In genomic region chr6:107957165-107957908, GRCh38 we compare ENCODE assay signal across 8 cellular contexts. TPM values are rescaled to one million over a fixed set of nuclear protein-coding genes. Genes with fewer than 3 reads are reported as not detected.
DNase-seq lines count a peak whose midpoint lies in the region; ATAC-seq and TF ChIP-seq lines count a peak whose summit lies in the region.

No MANE protein-coding gene starts in this region.

- H3K4me3 Mint-ChIP-seq in neural crest cell = peak overlapping the region; percentile 96

- no peak for DNase-seq in AG09309 (ENCODE audit: low read depth)
- DNase-seq in Panc1 (ENCODE audit: low read depth, low spot score) = no peak
- DNase-seq in activated T-helper 1 cell treated with anti-CD3 and anti-CD28 coated beads, Interleukin-2, amount 50 U/mL, for 16 hours (ENCODE audit: low read depth in 1 of 2, low spot score in 1 of 2) = peak; percentile 20 to 38
- DNase-seq in fibroblast of pulmonary artery (ENCODE audit: low read depth) = peak; percentile 84
- DNase-seq in neural crest cell (ENCODE audit: low read depth, low spot score) = peak; percentile 18
- DNase-seq in stomach = peak; percentile 46

- no peaks in the 10 kb centered on the region for H3K9me3 Mint-ChIP-seq in neural crest cell

- H3K27me3 ChIP-seq in Panc1 (ENCODE audit: control insufficient read depth, insufficient read depth, low read length) = no peaks in the 10 kb centered on the region
- H3K27me3 ChIP-seq in stomach = no peaks in the 10 kb centered on the region

- intact Hi-C loops in Panc1 (cut with micrococcal nuclease; ENCODE audit: unreplicated experiment) = no loop called here
- intact Hi-C loops in stomach (cut with DNase I; ENCODE audit: low total_unique reads) = no loop called here

- H3K4me1 ChIP-seq in Panc1 (ENCODE audit: control insufficient read depth, insufficient read depth, low read length) (peaks cover 18% of the 10 kb centered on the region), stomach (peaks cover 27 to 50% (median 35%) of the 10 kb centered on the region in 4 donors)

- peaks cover 7% of the 10 kb centered on the region for H3K36me3 Mint-ChIP-seq in neural crest cell (ENCODE audit: low read depth)

- H3K27ac Mint-ChIP-seq in neural crest cell (ENCODE audit: unreplicated experiment) = peak overlapping the region; percentile 97

- no peak for TF ChIP-seq POLR2A in stomach (IDR thresholded peaks at IDR 0.05)

- POLR2A ChIA-PET in Panc1 (lab: Charles Lee) = interaction anchor here (0.6 kb wide), 1 partner anchor 140 kb away, joined by 4 read pairs; no protein-coding TSS in a partner anchor

- 0 to 1% (median 0%) methylated on average over 43 to 47 of the region's 47 CpGs for WGBS in stomach, 5 donors

- CTCF ChIA-PET in Panc1 (lab: Charles Lee) = no interaction called here

- H3K27me3 Mint-ChIP-seq in neural crest cell (ENCODE audit: low read depth) = no peaks in the 10 kb centered on the region

- H3K4me3 ChIP-seq in AG09309 (ENCODE audit: control insufficient read depth, low read depth, low read length) (peak overlapping the region; percentile 92), Panc1 (ENCODE audit: low read depth in 2 of 2, low read length in 2 of 2) (peak overlapping the region; percentile 89 to 97), fibroblast of pulmonary artery (replicated peaks; ENCODE audit: low read depth, low read length) (peak overlapping the region; percentile 97), stomach (peak overlapping the region; percentile 78 to 97 (median 88))

- ATAC-seq in GM18861 (IDR thresholded peaks at IDR 0.05; ENCODE audit: unreplicated experiment) = peak; percentile 29
- peak; percentile 27 for ATAC-seq in HG03108 (IDR thresholded peaks at IDR 0.05; ENCODE audit: unreplicated experiment)
- peak; percentile 57 for ATAC-seq in Panc1

- in situ Hi-C loops in Panc1 (cut with HindIII; ENCODE audit: low pct_unique_long_range_greater_than_20kb, low sequenced_read_pairs) = no loop called here

- no TSS peak for BruUV-seq in Panc1 (replicated peaks; lab: Mats Ljungman, UMichigan)

- H3K27ac ChIP-seq in Panc1 (ENCODE audit: low read length) (peak overlapping the region; percentile 97), stomach (peak overlapping the region; percentile 79 to 96 (median 93))

- no peak for TF ChIP-seq EP300 in stomach (IDR thresholded peaks at IDR 0.05)

- TF ChIP-seq CTCF in AG09309 (IDR thresholded peaks at IDR 0.05; ENCODE audit: control insufficient read depth, insufficient read depth, low read depth, low read length, missing control alignments) (no peak), Panc1 (IDR thresholded peaks at IDR 0.05) (no peak), fibroblast of pulmonary artery (IDR thresholded peaks at IDR 0.05; ENCODE audit: low read length, missing control alignments) (no peak), neural crest cell (conservative IDR thresholded peaks at IDR 0.05) (no peak), stomach (IDR thresholded peaks at IDR 0.05) (no peak)

- H3K36me3 ChIP-seq in Panc1 (ENCODE audit: control insufficient read depth, insufficient read depth, low read length) (no peaks in the 10 kb centered on the region), stomach (no peaks in the 10 kb centered on the region)

- no peaks in the 10 kb centered on the region for H3K9me3 ChIP-seq in Panc1 (ENCODE audit: control insufficient read depth, insufficient read depth, low read depth, low read length)
- no peaks in the 10 kb centered on the region for H3K9me3 ChIP-seq in stomach

- H3K4me1 Mint-ChIP-seq in neural crest cell = peaks cover 32% of the 10 kb centered on the region

RNA-seq across cellular contexts. Expression of gene SEC63, which starts 0.7 kb away (rescaled TPM):
- 172 TPM for total RNA-seq in Panc1 (2021; ENCODE audit: unreplicated experiment)
- 93.6 TPM for polyA plus RNA-seq in Panc1 (2012; ENCODE audit: insufficient read length)
- 109 and 114 TPM in 2 replicates for total RNA-seq in neural crest cell
- 100 to 1,000 TPM in 1 of 5 donors, 10 to 100 TPM in 4; 23.9 to 162 (median 66.5) TPM for total RNA-seq in stomach
- 10 to 100 TPM; 10.3 to 25.8 (median 17.3) TPM for polyA plus RNA-seq in stomach

Comparison
In these comparisons a context has a peak if more than half of its experiments do, and no peak if none do; other contexts are left out.
1. DNase-seq: peak in activated T-helper 1 cell treated with anti-CD3 and anti-CD28 coated beads, Interleukin-2, amount 50 U/mL, for 16 hours (2 of 2), fibroblast of pulmonary artery (single experiment), neural crest cell (single experiment) and stomach (single experiment); none in AG09309 (single experiment) and Panc1 (single experiment).
2. Peak in every context shown above with its lines, with median percentiles within 50 percentile points of each other: H3K4me3 ChIP-seq and ATAC-seq.